Comparison of ENCODE assay signal across 9 cellular contexts in genomic region chr7:90613088-90613498, GRCh38. TPM values are rescaled to one million over a fixed set of nuclear protein-coding genes. Genes with fewer than 3 reads are reported as not detected.
DNase-seq lines count a peak whose midpoint lies in the region; ATAC-seq and TF ChIP-seq lines count a peak whose summit lies in the region.
"Had no signal": no experiment of that assay in that cellular context is flagged by ENCODE, and none has a peak within 500 bp of the region (broad histone marks: within the 10 kb centered on the region; RNA-seq: fewer than 3 reads in every experiment).

No MANE protein-coding gene starts in this region.

- CTCF ChIA-PET in Caco-2 (lab: Charles Lee), result no interaction called here

- ATAC-seq in GM18508 (IDR thresholded peaks at IDR 0.05; ENCODE audit: insufficient read depth, unreplicated experiment), result peak; percentile 86
- ATAC-seq in GM21526 (IDR thresholded peaks at IDR 0.05; ENCODE audit: low FRiP score, unreplicated experiment), result peak; percentile 93
- ATAC-seq in HG03565 (IDR thresholded peaks at IDR 0.05; ENCODE audit: unreplicated experiment), result peak; percentile 80

- no TSS peak for BruUV-seq in Caco-2 (replicated peaks; lab: Mats Ljungman, UMichigan)

- H3K9me3 Mint-ChIP-seq in Caco-2 (ENCODE audit: unreplicated experiment), result no peaks in the 10 kb centered on the region

- intact Hi-C loops in Caco-2 (cut with micrococcal nuclease; ENCODE audit: unreplicated experiment), result no loop called here

- H3K36me3 Mint-ChIP-seq in Caco-2 (ENCODE audit: insufficient read depth, unreplicated experiment), result no peaks in the 10 kb centered on the region

- POLR2A ChIA-PET in Caco-2 (lab: Charles Lee), result no interaction called here

- no peaks in the 10 kb centered on the region for H3K36me3 ChIP-seq in Caco-2 (ENCODE audit: control insufficient read depth, insufficient read depth, low read length)

- no peaks in the 10 kb centered on the region for H3K4me1 Mint-ChIP-seq in Caco-2 (ENCODE audit: low read depth, unreplicated experiment)

- H3K4me3 ChIP-seq in Caco-2 (ENCODE audit: low read depth, low read length), result no peak overlapping the region

- H3K27me3 Mint-ChIP-seq in Caco-2 (ENCODE audit: insufficient read depth, unreplicated experiment), result no peaks in the 10 kb centered on the region

- no peak for TF ChIP-seq CTCF in Caco-2 (IDR thresholded peaks at IDR 0.05; ENCODE audit: insufficient read depth in 1 of 2, low read depth in 1 of 2, low read length in 1 of 2, severe bottlenecking in 1 of 2, unreplicated experiment in 1 of 2)

- H3K27ac Mint-ChIP-seq in Caco-2 (ENCODE audit: unreplicated experiment), result no peak overlapping the region

- no peaks in the 10 kb centered on the region for H3K27me3 ChIP-seq in Caco-2 (replicated peaks; ENCODE audit: control insufficient read depth, insufficient read depth, low read length)

- H3K4me1 ChIP-seq in Caco-2, result no peaks in the 10 kb centered on the region

- H3K4me3 Mint-ChIP-seq in Caco-2 (ENCODE audit: unreplicated experiment), result no peak overlapping the region

- DNase-seq in germinal center (ENCODE audit: low spot score) (peak; percentile 30), SHP77 (lab: John Stamatoyannopoulos, UW) (no peak), EL (no peak), D341Med (ENCODE audit: low spot score) (no peak), Caco-2 (no peak)
- DNase-seq: activated naive CD4-positive, alpha-beta T cell treated with anti-CD3 and anti-CD28 coated beads, Interleukin-2, amount 50 U/mL, for 16 hours had no signal

- no peaks in the 10 kb centered on the region for H3K9me3 ChIP-seq in Caco-2

RNA-seq across cellular contexts. Expression of gene CDK14, which starts 17.0 kb away (rescaled TPM):
- 18.2 and 22.5 TPM in 2 replicates for total RNA-seq in Caco-2 (2022)
